In genomic region chr13:44814836-44815235, GRCh38 we compare ENCODE assay signal across 1 cellular context.
TF ChIP-seq lines count a peak whose summit lies in the region.

No MANE protein-coding gene starts in this region.

TF ChIP-seq in WTC11, 78 proteins besides CTCF, POLR2A, EP300 and RAD21 (continued from another document):
- TF ChIP-seq AR (CRISPR knock-in tag; IDR thresholded peaks at IDR 0.05) (no peak), ZNF138 (CRISPR knock-in tag; conservative IDR thresholded peaks at IDR 0.05) (no peak), GABPB1 (CRISPR knock-in tag; IDR thresholded peaks at IDR 0.05) (no peak), HMGA2 (CRISPR knock-in tag; IDR thresholded peaks at IDR 0.05) (no peak), SP1 (CRISPR knock-in tag; conservative IDR thresholded peaks at IDR 0.05) (no peak), TCF7 (CRISPR knock-in tag; IDR thresholded peaks at IDR 0.05; ENCODE audit: low read depth) (no peak), EMX1 (CRISPR knock-in tag; IDR thresholded peaks at IDR 0.05) (no peak), RELA (CRISPR knock-in tag; IDR thresholded peaks at IDR 0.05; ENCODE audit: borderline replicate concordance) (no peak), NR1H2 (CRISPR knock-in tag; IDR thresholded peaks at IDR 0.05) (no peak), E2F1 (CRISPR knock-in tag; IDR thresholded peaks at IDR 0.05) (no peak), CBFB (CRISPR knock-in tag; IDR thresholded peaks at IDR 0.05; ENCODE audit: low read depth) (no peak)
- TF ChIP-seq, protein P1, sequence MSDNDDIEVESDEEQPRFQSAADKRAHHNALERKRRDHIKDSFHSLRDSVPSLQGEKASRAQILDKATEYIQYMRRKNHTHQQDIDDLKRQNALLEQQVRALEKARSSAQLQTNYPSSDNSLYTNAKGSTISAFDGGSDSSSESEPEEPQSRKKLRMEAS (CRISPR knock-in tag; IDR thresholded peaks at IDR 0.05), result no peak
